In the genomic region with DNA sequence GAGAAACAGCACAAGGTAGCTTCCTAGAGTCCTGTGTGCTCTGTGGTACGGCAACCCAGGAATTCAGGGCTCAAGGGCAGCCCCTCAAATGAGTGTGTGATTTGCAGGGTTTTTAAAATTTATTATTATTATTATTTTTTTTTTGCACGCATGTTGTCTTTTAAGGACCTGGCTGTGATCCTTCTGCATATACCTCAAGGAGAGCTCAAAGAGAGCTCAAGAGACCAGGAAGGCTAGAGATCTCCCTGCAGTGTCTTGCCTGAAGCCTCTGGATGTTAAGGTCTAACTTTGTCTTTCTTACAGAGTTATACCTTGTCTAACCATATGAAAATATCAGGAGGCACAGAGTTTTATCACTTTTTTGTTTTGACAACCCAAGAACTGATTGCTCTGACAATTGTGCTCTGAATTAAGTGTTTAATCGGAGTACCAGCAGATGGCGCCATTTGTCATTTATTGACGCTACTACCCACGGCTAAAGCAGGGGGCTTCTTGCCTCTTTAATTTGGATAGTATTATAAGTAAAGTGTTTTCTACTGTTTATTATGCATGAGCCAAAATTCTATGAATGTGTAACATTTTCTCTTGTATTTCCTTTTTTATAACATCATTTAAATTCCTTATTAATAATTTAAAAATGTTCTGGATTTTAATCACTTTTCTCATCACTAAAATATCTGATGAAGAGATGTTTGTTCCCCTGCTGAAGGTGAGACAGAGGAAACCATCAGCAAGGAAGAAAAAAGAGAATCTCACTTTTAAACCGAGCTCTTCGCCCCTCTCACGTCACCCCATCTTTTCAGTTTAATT, we compare ENCODE assay signal across 8 cellular contexts. TPM values are rescaled to one million over a fixed set of nuclear protein-coding genes. Genes with fewer than 3 reads are reported as not detected.
DNase-seq lines count a peak whose midpoint lies in the region; ATAC-seq and TF ChIP-seq lines count a peak whose summit lies in the region.

No MANE protein-coding gene starts in this region.

- H3K27me3 ChIP-seq in aorta (ENCODE audit: control insufficient read depth in 1 of 2, insufficient read depth in 2 of 2, low read length in 1 of 2) = no peaks in the 10 kb centered on the region

- peaks cover 5% of the 10 kb centered on the region for H3K9me3 Mint-ChIP-seq in mesothelial cell of epicardium

- H3K9me3 ChIP-seq in aorta (ENCODE audit: control insufficient read depth, low read length) = no peaks in the 10 kb centered on the region

- no peaks in the 10 kb centered on the region for H3K4me1 ChIP-seq in aorta (ENCODE audit: control insufficient read depth in 1 of 2, insufficient read depth in 2 of 2, low read length in 2 of 2)

- intact Hi-C loops in aorta (cut with DNase I) = loop anchor here in 1 of 2 donors (5.0 to 10.0 kb wide), 2 partner anchors 772 to 1009 kb away; no protein-coding TSS in a partner anchor

- no peak overlapping the region for H3K4me3 Mint-ChIP-seq in mesothelial cell of epicardium

- peaks cover 6% of the 10 kb centered on the region for H3K4me1 Mint-ChIP-seq in mesothelial cell of epicardium

- no peak overlapping the region for H3K27ac Mint-ChIP-seq in mesothelial cell of epicardium

- TF ChIP-seq CTCF in GM12872 (IDR thresholded peaks at IDR 0.05; ENCODE audit: insufficient read depth, low read depth, low read length) = peak; percentile 62; the same call in 2 of the 3 replicates
- TF ChIP-seq CTCF in mesothelial cell of epicardium (IDR thresholded peaks at IDR 0.05; ENCODE audit: unreplicated experiment) = peak; percentile 85

- H3K27me3 Mint-ChIP-seq in mesothelial cell of epicardium (ENCODE audit: low read depth) = peaks cover 23% of the 10 kb centered on the region

- 40 to 42% methylated on average over 9 of the region's 9 CpGs for WGBS in aorta, 2 donors

- no peaks in the 10 kb centered on the region for H3K36me3 ChIP-seq in aorta (ENCODE audit: control insufficient read depth in 1 of 2, insufficient read depth in 2 of 2, low read length in 1 of 2)

- no peaks in the 10 kb centered on the region for H3K36me3 Mint-ChIP-seq in mesothelial cell of epicardium

- DNase-seq in NCI-H510A (lab: John Stamatoyannopoulos, UW) (peak; percentile 58), ecto neural progenitor cell (ENCODE audit: low spot score) (peak; percentile 64), mesothelial cell of epicardium (ENCODE audit: low spot score in 2 of 2, unreplicated experiment in 2 of 2) (peak; percentile 43 to 70), aorta (no peak)
- DNase-seq in activated CD4-positive, alpha-beta T cell treated with anti-CD3 and anti-CD28 coated beads, Interleukin-2, amount 50 U/mL, for 24 hours (ENCODE audit: low read depth in 1 of 2, low spot score in 1 of 2) = peak; percentile 24 to 44
- peak; percentile 24 to 46 for DNase-seq in stimulated activated CD8-positive, alpha-beta memory T cell treated with anti-CD3 and anti-CD28 coated beads, Interleukin-7, amount 100 ng/mL, for 1 hour (ENCODE audit: low read depth in 2 of 2)

- ATAC-seq in HG03175 (IDR thresholded peaks at IDR 0.05; ENCODE audit: unreplicated experiment) (peak; percentile 72), aorta (ENCODE audit: low FRiP score) (no peak)

- H3K27ac ChIP-seq in aorta (ENCODE audit: low read depth in 1 of 2, low read length in 2 of 2) = no peak overlapping the region

- no peak overlapping the region for H3K4me3 ChIP-seq in aorta (ENCODE audit: low read length in 2 of 2)

RNA-seq across cellular contexts. Expression of a gene that starts 35.8 kb away (rescaled TPM):
- total RNA-seq in mesothelial cell of epicardium (86.5 to 96.9 TPM (median 93.0 TPM) in 3 replicates), aorta (10 to 100 TPM; 42.5 to 45.7 TPM)
- polyA plus RNA-seq in aorta = 10 to 100 TPM; 50.5 to 51.8 TPM

Comparison
In these comparisons a context has a peak if more than half of its experiments do, and no peak if none do; other contexts are left out.
1. DNase-seq: peak in NCI-H510A (single experiment), activated CD4-positive, alpha-beta T cell treated with anti-CD3 and anti-CD28 coated beads, Interleukin-2, amount 50 U/mL, for 24 hours (2 of 2), ecto neural progenitor cell (single experiment), mesothelial cell of epicardium (2 of 2) and stimulated activated CD8-positive, alpha-beta memory T cell treated with anti-CD3 and anti-CD28 coated beads, Interleukin-7, amount 100 ng/mL, for 1 hour (2 of 2); none in aorta (0 of 2).